In the genomic region with DNA sequence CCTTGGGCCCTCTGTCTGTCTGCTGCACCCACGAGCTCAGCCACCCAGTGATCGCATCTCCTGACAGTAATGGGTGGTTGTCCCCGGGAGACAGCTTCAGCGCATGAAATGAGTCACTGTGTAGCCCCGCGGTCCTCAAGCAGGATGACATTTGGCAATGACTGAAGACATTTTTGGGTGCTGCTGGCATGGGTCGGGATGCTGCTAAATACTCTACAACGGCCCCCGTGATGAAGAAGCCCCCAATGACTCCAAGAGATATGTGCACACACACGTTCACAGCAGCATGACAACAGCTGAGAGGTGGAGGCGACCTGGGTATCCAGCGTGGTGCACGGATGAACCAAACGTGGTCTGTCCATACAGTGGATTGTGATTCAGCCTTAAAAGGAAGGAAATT, we compare ENCODE assay signal across 36 cellular contexts. TPM values are rescaled to one million over a fixed set of nuclear protein-coding genes. Genes with fewer than 3 reads are reported as not detected.
"Had no signal": no experiment of that assay in that cellular context is flagged by ENCODE, and none has a peak within 500 bp of the region (broad histone marks: within the 10 kb centered on the region; RNA-seq: fewer than 3 reads in every experiment).

No MANE protein-coding gene starts in this region.

- DNase-seq: activated CD4-positive, alpha-beta memory T cell treated with anti-CD3 and anti-CD28 coated beads, Interleukin-2, amount 10 ng/mL, durations not matched to agents 7 days and 5 days; activated CD4-positive, alpha-beta T cell treated with anti-CD3 and anti-CD28 coated beads, Interleukin-2, amount 10 ng/mL, durations not matched to agents 24 days and 14 days; activated CD4-positive, CD25-positive, alpha-beta regulatory T cell treated with anti-CD3 and anti-CD28 coated beads, Interleukin-2, amount 50 U/mL, for 72 hours; activated T-cell treated with anti-CD3 and anti-CD28 coated beads, Interleukin-2, amount 50 U/mL, for 48 hours; aorta; body of pancreas; cerebellar nuclear complex; effector memory CD8-positive, alpha-beta T cell; head of caudate nucleus; left colon; naive B cell; nucleus accumbens; retina; sigmoid colon; small intestine; stimulated activated CD4-positive, alpha-beta T cell treated with anti-CD3 and anti-CD28 coated beads, Interleukin-2, amount 100 ng/mL, for 24 hours; stimulated activated naive B cell treated with anti-CD40 and anti-IgM and Interleukin-4, amounts not matched to agents 10 μg/mL and 1 μg/mL and 100 μg/mL, for 72 hours; stomach; T-helper 17 cell; T1000; thyroid gland; upper lobe of left lung had no signal

- H3K9me3 Mint-ChIP-seq: activated CD4-positive, alpha-beta memory T cell treated with anti-CD3 and anti-CD28 coated beads, Interleukin-2, amount 10 ng/mL, durations not matched to agents 7 days and 5 days; activated CD4-positive, alpha-beta T cell treated with anti-CD3 and anti-CD28 coated beads, Interleukin-2, amount 10 ng/mL, durations not matched to agents 24 days and 14 days; activated T-helper 2 cell treated with anti-CD3 and anti-CD28 coated beads, Interferon-gamma antibody, Interleukin-2, Interleukin-4, amounts not matched to agents 10 μg/mL and 5 μg/mL and 100 μg/mL, durations not matched to agents 14 hours and 24 hours and 36 hours; effector memory CD8-positive, alpha-beta T cell; mesothelial cell of epicardium; naive B cell; stimulated activated naive B cell treated with anti-CD40 and anti-IgM and Interleukin-4, amounts not matched to agents 10 μg/mL and 1 μg/mL and 100 μg/mL, for 72 hours had no signal

- H3K27ac ChIP-seq: body of pancreas, cardiac muscle cell, coronary artery, pancreas, prostate gland, sigmoid colon, stomach, thyroid gland, upper lobe of left lung had no signal

- H3K4me1 Mint-ChIP-seq: mesothelial cell of epicardium had no signal

- H3K4me3 ChIP-seq: body of pancreas, cardiac muscle cell, coronary artery, pancreas, prostate gland, sigmoid colon, stomach, thyroid gland, upper lobe of left lung had no signal

- ATAC-seq: body of pancreas; effector memory CD8-positive, alpha-beta T cell; left colon; pancreas; T-helper 17 cell had no signal

- H3K27ac Mint-ChIP-seq: activated CD4-positive, alpha-beta memory T cell treated with anti-CD3 and anti-CD28 coated beads, Interleukin-2, amount 10 ng/mL, durations not matched to agents 7 days and 5 days; activated CD4-positive, alpha-beta T cell treated with anti-CD3 and anti-CD28 coated beads, Interleukin-2, amount 10 ng/mL, durations not matched to agents 24 days and 14 days; activated naive CD8-positive, alpha-beta T cell; activated T-helper 2 cell treated with anti-CD3 and anti-CD28 coated beads, Interferon-gamma antibody, Interleukin-2, Interleukin-4, amounts not matched to agents 10 μg/mL and 5 μg/mL and 100 μg/mL, durations not matched to agents 14 hours and 24 hours and 36 hours; effector memory CD8-positive, alpha-beta T cell; mesothelial cell of epicardium; stimulated activated naive B cell treated with anti-CD40 and anti-IgM and Interleukin-4, amounts not matched to agents 10 μg/mL and 1 μg/mL and 100 μg/mL, for 72 hours; T-helper 17 cell had no signal

- H3K27me3 Mint-ChIP-seq: activated CD4-positive, alpha-beta memory T cell treated with anti-CD3 and anti-CD28 coated beads, Interleukin-2, amount 10 ng/mL, durations not matched to agents 7 days and 5 days; activated CD4-positive, alpha-beta T cell treated with anti-CD3 and anti-CD28 coated beads, Interleukin-2, amount 10 ng/mL, durations not matched to agents 24 days and 14 days; activated naive CD8-positive, alpha-beta T cell had no signal

- H3K36me3 Mint-ChIP-seq: activated naive CD8-positive, alpha-beta T cell; mesothelial cell of epicardium; naive B cell; stimulated activated naive B cell treated with anti-CD40 and anti-IgM and Interleukin-4, amounts not matched to agents 10 μg/mL and 1 μg/mL and 100 μg/mL, for 72 hours had no signal

- H3K9me3 ChIP-seq: body of pancreas, pancreas, prostate gland, sigmoid colon, stomach, thyroid gland, upper lobe of left lung had no signal

- H3K36me3 ChIP-seq: cardiac muscle cell, pancreas, prostate gland, sigmoid colon, stomach, thyroid gland, upper lobe of left lung had no signal

- H3K4me1 ChIP-seq: body of pancreas, pancreas, prostate gland, sigmoid colon, stomach, thyroid gland, upper lobe of left lung had no signal

- H3K4me3 Mint-ChIP-seq: activated CD4-positive, alpha-beta memory T cell treated with anti-CD3 and anti-CD28 coated beads, Interleukin-2, amount 10 ng/mL, durations not matched to agents 7 days and 5 days; activated CD4-positive, alpha-beta T cell treated with anti-CD3 and anti-CD28 coated beads, Interleukin-2, amount 10 ng/mL, durations not matched to agents 24 days and 14 days; activated naive CD8-positive, alpha-beta T cell; effector memory CD8-positive, alpha-beta T cell; mesothelial cell of epicardium; naive B cell; stimulated activated naive B cell treated with anti-CD40 and anti-IgM and Interleukin-4, amounts not matched to agents 10 μg/mL and 1 μg/mL and 100 μg/mL, for 72 hours; T-helper 17 cell had no signal

- H3K27me3 ChIP-seq: body of pancreas, cardiac muscle cell, pancreas, sigmoid colon, thyroid gland, upper lobe of left lung had no signal

RNA-seq across cellular contexts. Expression of a gene that starts 24.5 kb away (rescaled TPM):
- total RNA-seq: activated CD4-positive, alpha-beta memory T cell treated with anti-CD3 and anti-CD28 coated beads, Interleukin-2, amount 10 ng/mL, durations not matched to agents 7 days and 5 days; activated CD4-positive, alpha-beta T cell treated with anti-CD3 and anti-CD28 coated beads, Interleukin-2, amount 10 ng/mL, durations not matched to agents 24 days and 14 days; activated T-helper 2 cell treated with anti-CD3 and anti-CD28 coated beads, Interferon-gamma antibody, Interleukin-2, Interleukin-4, amounts not matched to agents 10 μg/mL and 5 μg/mL and 100 μg/mL, durations not matched to agents 14 hours and 24 hours and 36 hours; aorta; body of pancreas; cardiac muscle cell; fibroblast of lung; fibroblast of villous mesenchyme; left colon; lower leg skin; mesothelial cell of epicardium; pancreas; sigmoid colon; stomach; T-helper 17 cell; thyroid gland; upper lobe of left lung had no signal
- polyA plus RNA-seq: adipose tissue, aorta, cardiac muscle cell, esophagus, fibroblast of lung, keratinocyte, neural cell, stomach had no signal

RNA-seq across cellular contexts. Expression of a gene that starts 30.9 kb away (rescaled TPM):
- total RNA-seq: activated CD4-positive, alpha-beta memory T cell treated with anti-CD3 and anti-CD28 coated beads, Interleukin-2, amount 10 ng/mL, durations not matched to agents 7 days and 5 days; activated CD4-positive, alpha-beta T cell treated with anti-CD3 and anti-CD28 coated beads, Interleukin-2, amount 10 ng/mL, durations not matched to agents 24 days and 14 days; activated T-helper 2 cell treated with anti-CD3 and anti-CD28 coated beads, Interferon-gamma antibody, Interleukin-2, Interleukin-4, amounts not matched to agents 10 μg/mL and 5 μg/mL and 100 μg/mL, durations not matched to agents 14 hours and 24 hours and 36 hours; fibroblast of villous mesenchyme; mesothelial cell of epicardium had no signal
- polyA plus RNA-seq: aorta, fibroblast of lung, keratinocyte, neural cell had no signal
